ENCODE assay signal across 9 cellular contexts in genomic region chr1:8202182-8202905, GRCh38.
DNase-seq lines count a peak whose midpoint lies in the region; ATAC-seq, FAIRE-seq and TF ChIP-seq lines count a peak whose summit lies in the region.
"Had no signal": no experiment of that assay in that cellular context is flagged by ENCODE, and none has a peak within 500 bp of the region (broad histone marks: within the 10 kb centered on the region; RNA-seq: fewer than 3 reads in every experiment).

No MANE protein-coding gene starts in this region.

- H3K4me3 ChIP-seq in H7 (ENCODE audit: insufficient read depth, low read depth, low read length) (no peak overlapping the region), keratinocyte (ENCODE audit: control insufficient read depth in 2 of 3, extremely low read depth in 1 of 3, insufficient read depth in 2 of 3, low read depth in 1 of 3, low read length in 3 of 3) (no peak overlapping the region), spleen (no peak overlapping the region)
- H3K4me3 ChIP-seq: SJSA1 had no signal

- peak overlapping the region; percentile 23 for H2AFZ ChIP-seq in keratinocyte (ENCODE audit: control insufficient read depth, low read length)

- H3K36me3 ChIP-seq in H7 (replicated peaks; ENCODE audit: control insufficient read depth, insufficient read depth, low read length) (no peaks in the 10 kb centered on the region), keratinocyte (ENCODE audit: control insufficient read depth in 2 of 2, extremely low read depth in 1 of 2, insufficient read depth in 2 of 2, low read length in 2 of 2) (no peaks in the 10 kb centered on the region), spleen (no peaks in the 10 kb centered on the region)
- H3K36me3 ChIP-seq: SJSA1 had no signal

- DNase-seq in H7 (peak; percentile 79), keratinocyte (ENCODE audit: low read depth, low spot score) (no peak), spleen (peak; percentile 41), GOT3 (lab: John Stamatoyannopoulos, UW) (no peak)

- ATAC-seq in GM19035 (IDR thresholded peaks at IDR 0.05; ENCODE audit: unreplicated experiment) = no peak
- no peak for ATAC-seq in GM19463 (IDR thresholded peaks at IDR 0.05; ENCODE audit: unreplicated experiment)
- ATAC-seq in HG02981 (IDR thresholded peaks at IDR 0.05; ENCODE audit: unreplicated experiment) = no peak

- peaks cover 0 to 2% (median 0%) of the 10 kb centered on the region in 5 experiments for H3K9me3 Mint-ChIP-seq in brain

- H3K27me3 Mint-ChIP-seq in brain = peaks cover 6% of the 10 kb centered on the region

- FAIRE-seq in keratinocyte (lab: Jason Lieb, UNC) = peak; percentile 67

- H3K27ac Mint-ChIP-seq in brain = peak overlapping the region in 3 of 5 experiments; percentile 84 to 90 (median 88)

- TF ChIP-seq POLR2A in spleen (IDR thresholded peaks at IDR 0.05) = no peak

- no peak overlapping the region for H3K9ac ChIP-seq in keratinocyte (ENCODE audit: control insufficient read depth, extremely low read depth, insufficient read depth, low read length)

- no peaks in the 10 kb centered on the region for H3K79me2 ChIP-seq in keratinocyte (ENCODE audit: control insufficient read depth, insufficient read depth, low read length)

- H3K4me1 ChIP-seq in keratinocyte (ENCODE audit: control insufficient read depth, extremely low read depth, insufficient read depth, low read length) (peaks cover 47% of the 10 kb centered on the region), spleen (peaks cover 0 to 42% (median 11%) of the 10 kb centered on the region in 6 donors)

- dilution Hi-C loops in keratinocyte (cut with MboI; ENCODE audit: extremely low pct_ligation_motif_present, low sequenced_read_pairs) = no loop called here

- no peaks in the 10 kb centered on the region for H4K20me1 ChIP-seq in keratinocyte (ENCODE audit: control insufficient read depth, extremely low read depth, insufficient read depth, low read length)

- intact Hi-C loops in spleen (cut with DNase I; ENCODE audit: low total_unique reads) = no loop called here

- TF ChIP-seq CTCF in brain (conservative IDR thresholded peaks at IDR 0.05) (no peak), keratinocyte (optimal IDR thresholded peaks at IDR 0.05 in 1 of 3, IDR thresholded peaks at IDR 0.05 in 1 of 3, conservative IDR thresholded peaks at IDR 0.05 in 1 of 3; ENCODE audit: extremely low read depth in 1 of 3, insufficient read depth in 2 of 3, low read length in 3 of 3) (peak in 1 of 3 experiments; percentile 6), spleen (IDR thresholded peaks at IDR 0.05 in 8 of 11, conservative IDR thresholded peaks at IDR 0.05 in 3 of 11) (no peak)

- WGBS in spleen, 5 donors = 67 to 75% (median 72%) methylated on average over 19 of the region's 19 CpGs

- no peaks in the 10 kb centered on the region for H3K9me1 ChIP-seq in keratinocyte (ENCODE audit: control insufficient read depth, extremely low read depth, insufficient read depth, low read length)

- H3K9me3 ChIP-seq in keratinocyte (ENCODE audit: control insufficient read depth, low read depth, low read length) (no peaks in the 10 kb centered on the region), spleen (no peaks in the 10 kb centered on the region)

- peak overlapping the region; percentile 67 for H3K4me2 ChIP-seq in keratinocyte (ENCODE audit: control insufficient read depth, extremely low read depth, insufficient read depth, low read depth, low read length)

- H3K4me3 Mint-ChIP-seq in brain = peak overlapping the region in 3 of 5 experiments; percentile 20 to 51 (median 27)

- H3K4me1 Mint-ChIP-seq in brain = peaks cover 31% of the 10 kb centered on the region

- H3K27me3 ChIP-seq in H7 (ENCODE audit: control insufficient read depth, insufficient read depth, low read length) (no peaks in the 10 kb centered on the region), keratinocyte (ENCODE audit: control insufficient read depth, extremely low read depth, insufficient read depth, low read length) (no peaks in the 10 kb centered on the region), spleen (replicated peaks in 1 of 7) (no peaks in the 10 kb centered on the region)
- H3K27me3 ChIP-seq: SJSA1 had no signal

- no peaks in the 10 kb centered on the region for H3K36me3 Mint-ChIP-seq in brain

- H3K27ac ChIP-seq in keratinocyte (ENCODE audit: control insufficient read depth, insufficient read depth, low read length) (peak overlapping the region; percentile 17), spleen (peak overlapping the region in 7 of 8 donors; percentile 63 to 77 (median 69))
- H3K27ac ChIP-seq: SJSA1 had no signal

Comparison
In these comparisons a context has a peak if more than half of its experiments do, and no peak if none do; other contexts are left out.
1. DNase-seq: peak in H7 (single experiment) and spleen (single experiment); none in keratinocyte (single experiment) and GOT3 (single experiment).